Comparison of ENCODE assay signal across 10 cellular contexts in the genomic region with DNA sequence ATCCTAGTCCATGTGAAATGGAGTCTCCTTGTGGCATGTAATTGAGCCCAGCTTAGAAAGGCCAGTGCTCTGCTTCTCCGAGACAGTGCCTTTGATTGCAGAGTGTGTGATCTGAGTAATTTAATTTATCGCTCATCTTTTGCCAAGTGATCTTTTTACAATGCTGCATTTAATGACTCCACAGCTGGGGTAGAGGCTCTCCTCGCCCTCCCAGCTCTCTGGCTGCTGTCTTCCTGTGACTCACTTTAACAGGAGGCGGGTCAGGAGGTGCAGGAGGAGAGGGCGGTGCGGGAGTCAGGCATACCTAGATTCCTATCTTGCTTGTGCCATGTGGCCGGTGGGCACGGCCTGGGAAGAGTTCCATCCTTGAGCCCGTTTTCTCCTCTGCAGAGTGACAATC.
DNase-seq lines count a peak whose midpoint lies in the region; ATAC-seq and TF ChIP-seq lines count a peak whose summit lies in the region.
"Had no signal": no experiment of that assay in that cellular context is flagged by ENCODE, and none has a peak within 500 bp of the region (broad histone marks: within the 10 kb centered on the region; RNA-seq: fewer than 3 reads in every experiment).

No MANE protein-coding gene starts in this region.

- TF ChIP-seq CTCF in AG04450 (IDR thresholded peaks at IDR 0.05; ENCODE audit: low read depth, low read length) = no peak

- peaks cover 20% of the 10 kb centered on the region for H3K4me1 ChIP-seq in muscle layer of colon (ENCODE audit: insufficient read depth, low read length)

- CTCF ChIA-PET in AG04450 (lab: Charles Lee) = interaction anchor here (0.9 kb wide), 1 partner anchor 57 kb away, joined by 3 read pairs; no protein-coding TSS in a partner anchor

- peak overlapping the region; percentile 38 for H3K4me3 ChIP-seq in AG04450 (ENCODE audit: low read depth, low read length)
- peak overlapping the region; percentile 0; the same call in 1 of the 2 replicates for H3K4me3 ChIP-seq in MG63
- peak overlapping the region in 1 of 2 donors; percentile 25 for H3K4me3 ChIP-seq in muscle layer of colon (ENCODE audit: low read depth in 1 of 2, low read length in 2 of 2)
- H3K4me3 ChIP-seq: BLaER1 had no signal

- H3K9me3 Mint-ChIP-seq in activated naive CD4-positive, alpha-beta T cell treated with anti-CD3 and anti-CD28 coated beads, Interleukin-2, amount 50 U/mL, for 72 hours = peaks cover 0 to 3% of the 10 kb centered on the region in 2 donors

- H3K27ac Mint-ChIP-seq in activated naive CD4-positive, alpha-beta T cell treated with anti-CD3 and anti-CD28 coated beads, Interleukin-2, amount 50 U/mL, for 72 hours = no peak overlapping the region

- H3K36me3 ChIP-seq in MG63 (no peaks in the 10 kb centered on the region), muscle layer of colon (ENCODE audit: insufficient read depth, low read length) (no peaks in the 10 kb centered on the region)
- H3K36me3 ChIP-seq: BLaER1 had no signal

- H3K36me3 Mint-ChIP-seq in activated naive CD4-positive, alpha-beta T cell treated with anti-CD3 and anti-CD28 coated beads, Interleukin-2, amount 50 U/mL, for 72 hours = no peaks in the 10 kb centered on the region

- peak overlapping the region; percentile 50 for H3K9ac ChIP-seq in muscle layer of colon (ENCODE audit: low read length)
- H3K9ac ChIP-seq: BLaER1 had no signal

- peaks cover 3% of the 10 kb centered on the region; the same call in 1 of the 2 replicates for H3K9me3 ChIP-seq in AG04450 (ENCODE audit: control insufficient read depth, insufficient read depth, low read length)
- H3K9me3 ChIP-seq in MG63 = peaks cover 2% of the 10 kb centered on the region; the same call in 1 of the 2 replicates
- H3K9me3 ChIP-seq in muscle layer of colon (ENCODE audit: low read length) = no peaks in the 10 kb centered on the region
- H3K9me3 ChIP-seq: BLaER1 had no signal

- POLR2A ChIA-PET in AG04450 (lab: Yijun Ruan, JAX) = interaction anchor here (0.8 to 3.1 kb wide), 17 partner anchors 9 to 175 kb away, joined by 3 to 18 read pairs (median 5); partner anchors contain the start of gene FOXF1

- H3K27ac ChIP-seq in AG04450 (ENCODE audit: low read depth, low read length) (peak overlapping the region; percentile 98), muscle layer of colon (ENCODE audit: low read depth, low read length) (peak overlapping the region; percentile 85)
- H3K27ac ChIP-seq: BLaER1 had no signal

- ATAC-seq in GM19351 (IDR thresholded peaks at IDR 0.05; ENCODE audit: unreplicated experiment) (no peak), GM18861 (IDR thresholded peaks at IDR 0.05; ENCODE audit: unreplicated experiment) (no peak)
- ATAC-seq in activated naive CD4-positive, alpha-beta T cell treated with anti-CD3 and anti-CD28 coated beads, Interleukin-2, amount 50 U/mL, for 72 hours = no peak

- no peaks in the 10 kb centered on the region for H3K27me3 ChIP-seq in AG04450 (ENCODE audit: control insufficient read depth, insufficient read depth, low read length)
- H3K27me3 ChIP-seq in MG63 = no peaks in the 10 kb centered on the region
- no peaks in the 10 kb centered on the region for H3K27me3 ChIP-seq in muscle layer of colon (ENCODE audit: control insufficient read depth in 1 of 2, insufficient read depth in 2 of 2, low read length in 2 of 2)
- H3K27me3 ChIP-seq: BLaER1 had no signal

- peak; percentile 88 for DNase-seq in AG04450 (ENCODE audit: low read depth, low spot score)
- DNase-seq in MG63 = peak; percentile 99
- peak; percentile 88 for DNase-seq in dermis blood vessel endothelial cell
- no peak for DNase-seq in activated naive CD4-positive, alpha-beta T cell treated with anti-CD3 and anti-CD28 coated beads, Interleukin-2, amount 50 U/mL, for 72 hours (ENCODE audit: low spot score in 2 of 2)
- no peak for DNase-seq in glomerular visceral epithelial cell (ENCODE audit: extremely low spot score)
- DNase-seq: NCI-H2081 had no signal

Comparison
In these comparisons a context has a peak if more than half of its experiments do, and no peak if none do; other contexts are left out.
1. DNase-seq: peak in AG04450 (single experiment), MG63 (single experiment) and dermis blood vessel endothelial cell (single experiment); none in activated naive CD4-positive, alpha-beta T cell treated with anti-CD3 and anti-CD28 coated beads, Interleukin-2, amount 50 U/mL, for 72 hours (0 of 2) and glomerular visceral epithelial cell (single experiment).